Comparison of ENCODE assay signal across 12 cellular contexts in genomic region chr1:222588135-222588534, GRCh38. TPM values are rescaled to one million over a fixed set of nuclear protein-coding genes. Genes with fewer than 3 reads are reported as not detected.
DNase-seq lines count a peak whose midpoint lies in the region; ATAC-seq and TF ChIP-seq lines count a peak whose summit lies in the region.
"Had no signal": no experiment of that assay in that cellular context is flagged by ENCODE, and none has a peak within 500 bp of the region (broad histone marks: within the 10 kb centered on the region; RNA-seq: fewer than 3 reads in every experiment).

No MANE protein-coding gene starts in this region.

- peaks cover 41% of the 10 kb centered on the region for H3K36me3 ChIP-seq in OCI-LY1 (ENCODE audit: insufficient read depth, low read length)
- H3K36me3 ChIP-seq in skeletal muscle satellite cell (ENCODE audit: insufficient read depth, low read length): peaks cover 15% of the 10 kb centered on the region
- peaks cover 0 to 33% of the 10 kb centered on the region in 2 donors for H3K36me3 ChIP-seq in left lung

- H3K9ac ChIP-seq in OCI-LY1 (ENCODE audit: low read length) (no peak overlapping the region), skeletal muscle satellite cell (ENCODE audit: low read depth, low read length) (no peak overlapping the region)

- H4K20me1 ChIP-seq in OCI-LY1 (ENCODE audit: insufficient read depth, low read length): no peaks in the 10 kb centered on the region

- H3K79me2 ChIP-seq in OCI-LY1 (ENCODE audit: insufficient read depth, low read length): peaks cover 14% of the 10 kb centered on the region

- H3K36me3 Mint-ChIP-seq in activated T-cell treated with anti-CD3 and anti-CD28 coated beads, Interleukin-2, amount 50 U/mL, for 4 hours (ENCODE audit: insufficient read depth): peaks cover 32% of the 10 kb centered on the region

- H3K9me2 ChIP-seq in OCI-LY1 (ENCODE audit: low read depth, low read length): no peaks in the 10 kb centered on the region

- H3K4me2 ChIP-seq in OCI-LY1 (ENCODE audit: low read length): peak overlapping the region; percentile 88
- H3K4me2 ChIP-seq in skeletal muscle satellite cell (ENCODE audit: low read length): peak overlapping the region; percentile 84

- H3K4me3 ChIP-seq in OCI-LY1 (ENCODE audit: low read depth, low read length, poor library complexity, severe bottlenecking) (peak overlapping the region; percentile 83), fibroblast of mammary gland (ENCODE audit: control insufficient read depth, low read depth, low read length) (no peak overlapping the region), skeletal muscle satellite cell (ENCODE audit: low read length) (no peak overlapping the region), left lung (no peak overlapping the region)

- H3K27ac ChIP-seq in OCI-LY1 (ENCODE audit: low read depth, low read length, poor library complexity, severe bottlenecking) (no peak overlapping the region), left lung (no peak overlapping the region)

- H3F3A ChIP-seq in OCI-LY1 (ENCODE audit: insufficient read depth, low read length): no peaks in the 10 kb centered on the region

- no peak for ATAC-seq in activated T-cell treated with anti-CD3 and anti-CD28 coated beads, Interleukin-2, amount 50 U/mL, for 4 hours
- no peak for ATAC-seq in left lung

- H3K4me3 Mint-ChIP-seq in activated T-cell treated with anti-CD3 and anti-CD28 coated beads, Interleukin-2, amount 50 U/mL, for 4 hours: peak overlapping the region; percentile 92

- no peaks in the 10 kb centered on the region for H3K27me3 ChIP-seq in OCI-LY1 (ENCODE audit: insufficient read depth, low read length)
- H3K27me3 ChIP-seq in skeletal muscle satellite cell (ENCODE audit: control insufficient read depth, insufficient read depth, low read length): no peaks in the 10 kb centered on the region
- no peaks in the 10 kb centered on the region for H3K27me3 ChIP-seq in left lung

- H3K9me3 ChIP-seq in OCI-LY1 (ENCODE audit: low read length) (no peaks in the 10 kb centered on the region), skeletal muscle satellite cell (replicated peaks; ENCODE audit: low read length) (no peaks in the 10 kb centered on the region), left lung (no peaks in the 10 kb centered on the region)

- peaks cover 47% of the 10 kb centered on the region for H3K4me1 ChIP-seq in OCI-LY1 (ENCODE audit: insufficient read depth, low read length, severe bottlenecking)
- H3K4me1 ChIP-seq in skeletal muscle satellite cell (ENCODE audit: control insufficient read depth, insufficient read depth, low read length): peaks cover 20% of the 10 kb centered on the region
- H3K4me1 ChIP-seq in left lung: peaks cover 5 to 28% of the 10 kb centered on the region in 2 donors

- intact Hi-C loops in left lung (cut with DNase I): no loop called here

- no peak for DNase-seq in activated T-cell treated with anti-CD3 and anti-CD28 coated beads, Interleukin-2, amount 50 U/mL, for 4 hours
- DNase-seq in activated T-cell treated with anti-CD3 and anti-CD28 coated beads, Interleukin-2, amount 50 U/mL, for 48 hours: no peak
- peak; percentile 4 for DNase-seq in fibroblast of mammary gland (ENCODE audit: low read depth)
- DNase-seq in NCI-H2029 (lab: John Stamatoyannopoulos, UW): no peak
- no peak for DNase-seq in NCI-H774 (lab: John Stamatoyannopoulos, UW)
- no peak for DNase-seq in left lung
- DNase-seq: central memory CD4-positive, alpha-beta T cell; KBM-7; RPMI8226 had no signal

- H3K27me3 Mint-ChIP-seq in activated T-cell treated with anti-CD3 and anti-CD28 coated beads, Interleukin-2, amount 50 U/mL, for 4 hours (ENCODE audit: low read depth): no peaks in the 10 kb centered on the region

- no peaks in the 10 kb centered on the region for H3K9me3 Mint-ChIP-seq in activated T-cell treated with anti-CD3 and anti-CD28 coated beads, Interleukin-2, amount 50 U/mL, for 4 hours

- H2AFZ ChIP-seq in OCI-LY1 (ENCODE audit: low read length): no peak overlapping the region

- peaks cover 51% of the 10 kb centered on the region for H3K4me1 Mint-ChIP-seq in activated T-cell treated with anti-CD3 and anti-CD28 coated beads, Interleukin-2, amount 50 U/mL, for 4 hours (ENCODE audit: low read depth)

- TF ChIP-seq CTCF in OCI-LY1 (IDR thresholded peaks at IDR 0.05; ENCODE audit: low read length) (no peak), fibroblast of mammary gland (conservative IDR thresholded peaks at IDR 0.05; ENCODE audit: control insufficient read depth, insufficient read depth, low read depth, low read length) (no peak), left lung (IDR thresholded peaks at IDR 0.05) (no peak)

RNA-seq across cellular contexts. Expression of gene TAF1A, which starts 1.6 kb away (rescaled TPM):
- total RNA-seq in activated T-cell treated with anti-CD3 and anti-CD28 coated beads, Interleukin-2, amount 50 U/mL, for 4 hours: 10 to 100 TPM; 24.8 to 34.3 (median 30.8) TPM
- 8.3 and 13.4 TPM in 2 replicates for total RNA-seq in skeletal muscle satellite cell (2012; rRNA removed)
- 1 to 10 TPM; 6.1 to 9.8 TPM for total RNA-seq in left lung

RNA-seq across cellular contexts. Expression of gene MIA3, which starts 29.8 kb away (rescaled TPM):
- 10 to 100 TPM; 33.4 to 39.1 (median 35.4) TPM for total RNA-seq in activated T-cell treated with anti-CD3 and anti-CD28 coated beads, Interleukin-2, amount 50 U/mL, for 4 hours
- total RNA-seq in skeletal muscle satellite cell (2012; rRNA removed): 26.4 and 45.4 TPM in 2 replicates
- 10 to 100 TPM; 62.0 to 62.3 TPM for total RNA-seq in left lung

RNA-seq across cellular contexts. Expression of gene HHIPL2, which starts 40.2 kb away (rescaled TPM):
- 1 to 10 TPM; 1.6 to 1.7 (median 1.7) TPM for total RNA-seq in activated T-cell treated with anti-CD3 and anti-CD28 coated beads, Interleukin-2, amount 50 U/mL, for 4 hours
- under 0.01 and 0.22 TPM in 2 replicates for total RNA-seq in skeletal muscle satellite cell (2012; rRNA removed)
- total RNA-seq in left lung: under 1 TPM in 1 of 2 donors, not detected in 1; 0.58 TPM
- total RNA-seq: G401 had no signal
